In genomic region chr2:119402645-119403560, GRCh38 we compare ENCODE assay signal across 1 cellular context.
TF ChIP-seq lines count a peak whose summit lies in the region.

No MANE protein-coding gene starts in this region.

TF ChIP-seq in GM23338, 12 proteins besides CTCF, POLR2A, EP300 and RAD21 (continued from another document):
- no peak for TF ChIP-seq ZNF462 (CRISPR knock-in tag; IDR thresholded peaks at IDR 0.05)
- TF ChIP-seq POLR2AphosphoS5 (IDR thresholded peaks at IDR 0.05; ENCODE audit: low read depth), result no peak
- no peak for TF ChIP-seq ZNF114 (CRISPR knock-in tag; IDR thresholded peaks at IDR 0.05)
